Comparison of ENCODE assay signal across 9 cellular contexts in genomic region chr5:134410822-134411221, GRCh38. TPM values are rescaled to one million over a fixed set of nuclear protein-coding genes. Genes with fewer than 3 reads are reported as not detected.
DNase-seq lines count a peak whose midpoint lies in the region; ATAC-seq and TF ChIP-seq lines count a peak whose summit lies in the region.
"Had no signal": no experiment of that assay in that cellular context is flagged by ENCODE, and none has a peak within 500 bp of the region (broad histone marks: within the 10 kb centered on the region; RNA-seq: fewer than 3 reads in every experiment).

No MANE protein-coding gene starts in this region.

- peak overlapping the region; percentile 76 for H3K27ac Mint-ChIP-seq in activated CD8-positive, alpha-beta T cell treated with anti-CD3 and anti-CD28 coated beads for 36 hours
- H3K27ac Mint-ChIP-seq in stimulated activated naive B cell treated with anti-CD40 and anti-IgM and Interleukin-4, amounts not matched to agents 10 μg/mL and 1 μg/mL and 100 μg/mL, for 72 hours: peak overlapping the region; percentile 94

- ATAC-seq in activated CD8-positive, alpha-beta T cell treated with anti-CD3 and anti-CD28 coated beads for 36 hours: no peak
- no peak for ATAC-seq in stimulated activated naive B cell treated with anti-CD40 and anti-IgM and Interleukin-4, amounts not matched to agents 10 μg/mL and 1 μg/mL and 100 μg/mL, for 72 hours (replicated peaks)
- no peak for ATAC-seq in HG03175 (IDR thresholded peaks at IDR 0.05; ENCODE audit: unreplicated experiment)

- no peaks in the 10 kb centered on the region for H3K27me3 Mint-ChIP-seq in activated CD8-positive, alpha-beta T cell treated with anti-CD3 and anti-CD28 coated beads for 36 hours
- no peaks in the 10 kb centered on the region for H3K27me3 Mint-ChIP-seq in stimulated activated naive B cell treated with anti-CD40 and anti-IgM and Interleukin-4, amounts not matched to agents 10 μg/mL and 1 μg/mL and 100 μg/mL, for 72 hours

- CTCF ChIA-PET in activated CD8-positive, alpha-beta T cell treated with anti-CD3 and anti-CD28 coated beads for 36 hours (lab: Charles Lee): interaction anchor here (0.8 to 10.5 kb wide), 24 partner anchors 10 to 494 kb away, joined by 3 to 72 read pairs (median 6); partner anchors contain the start of genes JADE2 and PCBD2

- no peak for TF ChIP-seq CTCF in activated CD8-positive, alpha-beta T cell treated with anti-CD3 and anti-CD28 coated beads for 36 hours (IDR thresholded peaks at IDR 0.05)

- no peaks in the 10 kb centered on the region for H3K27me3 ChIP-seq in iPS-18a (ENCODE audit: control insufficient read depth, insufficient read depth, low read length)

- POLR2A ChIA-PET in activated CD8-positive, alpha-beta T cell treated with anti-CD3 and anti-CD28 coated beads for 36 hours (lab: Charles Lee): interaction anchor here (0.6 to 1.9 kb wide), 13 partner anchors 34 to 186 kb away, joined by 3 to 15 read pairs (median 4); partner anchors contain the start of genes JADE2 and UBE2B

- DNase-seq in NCI-H82 (lab: John Stamatoyannopoulos, UW) (peak; percentile 11), NCI-H82 treated with DMSO at 0.1 percent for 48 hours (lab: John Stamatoyannopoulos, UW; ENCODE audit: unreplicated experiment) (no peak), NCI-H1417 treated with DMSO at 0.1 percent for 48 hours (lab: John Stamatoyannopoulos, UW) (no peak), SKM-1 treated with dmso at 0.1 percent for 144 hours (lab: John Stamatoyannopoulos, UW; ENCODE audit: unreplicated experiment) (no peak)
- no peak for DNase-seq in activated CD8-positive, alpha-beta T cell treated with anti-CD3 and anti-CD28 coated beads for 36 hours
- DNase-seq in stimulated activated naive B cell treated with anti-CD40 and anti-IgM and Interleukin-4, amounts not matched to agents 10 μg/mL and 1 μg/mL and 100 μg/mL, for 72 hours: no peak
- DNase-seq: stimulated activated CD4-positive, alpha-beta T cell treated with anti-CD3 and anti-CD28 coated beads, Interleukin-4, amount 100 ng/mL, for 4 hours had no signal

- H3K4me1 Mint-ChIP-seq in activated CD8-positive, alpha-beta T cell treated with anti-CD3 and anti-CD28 coated beads for 36 hours (ENCODE audit: low read depth): peaks cover 43% of the 10 kb centered on the region
- H3K4me1 Mint-ChIP-seq in stimulated activated naive B cell treated with anti-CD40 and anti-IgM and Interleukin-4, amounts not matched to agents 10 μg/mL and 1 μg/mL and 100 μg/mL, for 72 hours: peaks cover 17 to 39% of the 10 kb centered on the region in 2 donors

- H3K36me3 Mint-ChIP-seq in activated CD8-positive, alpha-beta T cell treated with anti-CD3 and anti-CD28 coated beads for 36 hours (ENCODE audit: low read depth): peaks cover 10% of the 10 kb centered on the region
- peaks cover 0 to 7% of the 10 kb centered on the region in 2 donors for H3K36me3 Mint-ChIP-seq in stimulated activated naive B cell treated with anti-CD40 and anti-IgM and Interleukin-4, amounts not matched to agents 10 μg/mL and 1 μg/mL and 100 μg/mL, for 72 hours

- H3K9me3 Mint-ChIP-seq in activated CD8-positive, alpha-beta T cell treated with anti-CD3 and anti-CD28 coated beads for 36 hours: no peaks in the 10 kb centered on the region
- H3K9me3 Mint-ChIP-seq in stimulated activated naive B cell treated with anti-CD40 and anti-IgM and Interleukin-4, amounts not matched to agents 10 μg/mL and 1 μg/mL and 100 μg/mL, for 72 hours: no peaks in the 10 kb centered on the region

- peaks cover 13% of the 10 kb centered on the region for H3K4me1 ChIP-seq in iPS-18a (ENCODE audit: control insufficient read depth, low read depth, low read length)

- intact Hi-C loops in activated CD8-positive, alpha-beta T cell treated with anti-CD3 and anti-CD28 coated beads for 36 hours (cut with micrococcal nuclease): loop anchor here (5.0 kb wide), 1 partner anchor 116 kb away; the partner anchor contains the start of gene JADE2

- peaks cover 6% of the 10 kb centered on the region for H3K36me3 ChIP-seq in iPS-18a (ENCODE audit: control insufficient read depth, low read depth, low read length)

- H3K4me3 ChIP-seq in iPS-18a (ENCODE audit: low read length): peak overlapping the region; percentile 96

- H3K27ac ChIP-seq in iPS-18a (ENCODE audit: low read length): peak overlapping the region; percentile 14

- H3K9me3 ChIP-seq in iPS-18a (ENCODE audit: control insufficient read depth, low read depth, low read length): no peaks in the 10 kb centered on the region

- peak overlapping the region; percentile 79 for H3K9ac ChIP-seq in iPS-18a (ENCODE audit: low read length)

- H3K4me3 Mint-ChIP-seq in activated CD8-positive, alpha-beta T cell treated with anti-CD3 and anti-CD28 coated beads for 36 hours: peak overlapping the region; percentile 97
- H3K4me3 Mint-ChIP-seq in stimulated activated naive B cell treated with anti-CD40 and anti-IgM and Interleukin-4, amounts not matched to agents 10 μg/mL and 1 μg/mL and 100 μg/mL, for 72 hours: peak overlapping the region; percentile 91 to 98

RNA-seq across cellular contexts. Expression of gene CDKN2AIPNL, which starts 0.9 kb away (rescaled TPM):
- 10 to 100 TPM; 38.2 to 41.1 TPM for total RNA-seq in activated CD8-positive, alpha-beta T cell treated with anti-CD3 and anti-CD28 coated beads for 36 hours

RNA-seq across cellular contexts. Expression of gene UBE2B, which starts 39.5 kb away (rescaled TPM):
- 10 to 100 TPM; 97.6 to 98.9 TPM for total RNA-seq in activated CD8-positive, alpha-beta T cell treated with anti-CD3 and anti-CD28 coated beads for 36 hours

RNA-seq across cellular contexts. Expression of gene CDKL3, which starts 43.9 kb away (rescaled TPM):
- 1 to 10 TPM; 1.5 to 2.1 TPM for total RNA-seq in activated CD8-positive, alpha-beta T cell treated with anti-CD3 and anti-CD28 coated beads for 36 hours
